In genomic region chr10:95288273-95288672, GRCh38 we compare ENCODE assay signal across 14 cellular contexts. TPM values are rescaled to one million over a fixed set of nuclear protein-coding genes. Genes with fewer than 3 reads are reported as not detected.
A peak's percentile ranks its signal among the peaks of the same experiment; 100 is the strongest.
DNase-seq lines count a peak whose midpoint lies in the region; ATAC-seq, FAIRE-seq and TF ChIP-seq lines count a peak whose summit lies in the region.
"Had no signal": no experiment of that assay in that cellular context is flagged by ENCODE, and none has a peak within 500 bp of the region (broad histone marks: within the 10 kb centered on the region; RNA-seq: fewer than 3 reads in every experiment).

No MANE protein-coding gene starts in this region.

- DNase-seq in heart left ventricle (no peak), Right ventricle myocardium inferior (ENCODE audit: missing footprints) (no peak), H1 (ENCODE audit: low read depth in 1 of 2, low spot score in 2 of 2) (no peak), upper lobe of right lung (no peak), HuH-7 (ENCODE audit: low spot score) (no peak), cortex of kidney (lab: John Stamatoyannopoulos, UW) (no peak)
- DNase-seq: aorta; immature natural killer cell; NCI-H1694; nucleus accumbens; stimulated activated CD4-positive, alpha-beta T cell treated with anti-CD3 and anti-CD28 coated beads, Interleukin-2, amount 100 ng/mL, for 48 hours; stimulated activated naive CD8-positive, alpha-beta T cell treated with anti-CD3 and anti-CD28 coated beads, Interleukin-15, amount 100 ng/mL, for 72 hours had no signal

- no peak overlapping the region for H3K14ac ChIP-seq in H1 (ENCODE audit: insufficient read length)

- H3K9ac ChIP-seq in H1 (replicated peaks in 1 of 4; ENCODE audit: extremely low read depth in 1 of 4, low read depth in 3 of 4, low read length in 3 of 4) = no peak overlapping the region
- peak overlapping the region; percentile 98 for H3K9ac ChIP-seq in mucosa of rectum (ENCODE audit: low read depth in 1 of 2, low read length in 2 of 2)

- H3K79me1 ChIP-seq in H1 (ENCODE audit: low read depth, low read length) = peaks cover 18% of the 10 kb centered on the region

- no peak overlapping the region for H4K8ac ChIP-seq in H1 (ENCODE audit: extremely low read depth, insufficient read depth, low read length)

- H2BK20ac ChIP-seq in H1 (ENCODE audit: low read length) = no peak overlapping the region

- CTCF ChIA-PET in H1 (lab: Charles Lee; ENCODE audit: partially characterized antibody) = interaction anchor here (1.1 to 2.8 kb wide), 10 partner anchors 10 to 155 kb away, joined by 3 to 19 read pairs (median 4); no protein-coding TSS in a partner anchor

- no peak for FAIRE-seq in H1 (lab: Jason Lieb, UNC)

- H3K79me2 ChIP-seq in H1 (ENCODE audit: control insufficient read depth in 1 of 2, insufficient read depth in 2 of 2, low read length in 2 of 2) = peaks cover 39 to 66% of the 10 kb centered on the region in 2 experiments

- TF ChIP-seq RAD21 in H1 (IDR thresholded peaks at IDR 0.05 in 1 of 2, conservative IDR thresholded peaks at IDR 0.05 in 1 of 2; ENCODE audit: low read depth in 2 of 2, low read length in 2 of 2) = no peak

- no peak overlapping the region for H2BK12ac ChIP-seq in H1 (ENCODE audit: low read depth, low read length)

- H2BK15ac ChIP-seq in H1 (ENCODE audit: low read length) = no peak overlapping the region

- peak in 2 of 4 donors; percentile 19 to 20 for ATAC-seq in heart left ventricle
- no peak for ATAC-seq in Right ventricle myocardium inferior
- no peak for ATAC-seq in upper lobe of right lung
- no peak for ATAC-seq in GM21390 (IDR thresholded peaks at IDR 0.05; ENCODE audit: unreplicated experiment)
- ATAC-seq: stimulated activated naive CD8-positive, alpha-beta T cell treated with anti-CD3 and anti-CD28 coated beads, Interleukin-15, amount 100 ng/mL, for 72 hours had no signal

- no peak overlapping the region for H2AK5ac ChIP-seq in H1 (ENCODE audit: low read depth, low read length)

- intact Hi-C loops in heart left ventricle (cut with DNase I) (loop anchor here in 6 of 10 donors (2.0 to 5.0 kb wide), 4 partner anchors 39 to 49 kb away; no protein-coding TSS in a partner anchor), Right ventricle myocardium inferior (cut with DNase I) (loop anchor here (2.0 to 5.0 kb wide), 2 partner anchors 41 to 194 kb away; no protein-coding TSS in a partner anchor), upper lobe of right lung (cut with DNase I) (no loop called here)

- H4K91ac ChIP-seq in H1 (replicated peaks; ENCODE audit: insufficient read length, low read length) = no peak overlapping the region

- no peak overlapping the region for H2BK120ac ChIP-seq in H1 (replicated peaks; ENCODE audit: low read depth, low read length)

- peak overlapping the region; percentile 83 to 99 (median 94) for H3K27ac ChIP-seq in heart left ventricle
- H3K27ac ChIP-seq in H1 (ENCODE audit: low read depth, low read length) = no peak overlapping the region
- peak overlapping the region; percentile 94 to 96 for H3K27ac ChIP-seq in mucosa of rectum (ENCODE audit: low read depth in 2 of 2, low read length in 2 of 2)
- peak overlapping the region; percentile 88 for H3K27ac ChIP-seq in upper lobe of right lung

- peak overlapping the region; percentile 84 to 98; a peak in 2 of 4 replicates for H3K4me2 ChIP-seq in H1 (ENCODE audit: insufficient read depth in 1 of 2, low read depth in 2 of 2, low read length in 2 of 2)

- H4K20me1 ChIP-seq in H1 (replicated peaks in 1 of 2; ENCODE audit: control insufficient read depth in 1 of 2, insufficient read depth in 2 of 2, low read length in 2 of 2) = peaks cover 2 to 9% of the 10 kb centered on the region in 2 experiments

- TF ChIP-seq POLR2A in heart left ventricle (IDR thresholded peaks at IDR 0.05) = no peak
- no peak for TF ChIP-seq POLR2A in H1 (IDR thresholded peaks at IDR 0.05; ENCODE audit: control extremely low read depth in 1 of 2, low read depth in 2 of 2, low read length in 2 of 2)

- H3K4ac ChIP-seq in H1 (replicated peaks; ENCODE audit: insufficient read length, low read depth, low read length) = no peak overlapping the region

- no peaks in the 10 kb centered on the region for H3K27me3 ChIP-seq in heart left ventricle
- peaks cover 0 to 6% (median 4%) of the 10 kb centered on the region in 4 experiments; a peak in 5 of 7 replicates for H3K27me3 ChIP-seq in H1 (replicated peaks in 1 of 4; ENCODE audit: control insufficient read depth in 3 of 4, extremely low read depth in 1 of 4, insufficient read depth in 3 of 4, low read length in 3 of 4)
- no peaks in the 10 kb centered on the region for H3K27me3 ChIP-seq in mucosa of rectum (ENCODE audit: control insufficient read depth in 2 of 2, insufficient read depth in 2 of 2, low read length in 2 of 2)
- H3K27me3 ChIP-seq in upper lobe of right lung = no peaks in the 10 kb centered on the region

- H3K4me1 ChIP-seq in heart left ventricle (peaks cover 6 to 64% (median 45%) of the 10 kb centered on the region in 12 donors), H1 (replicated peaks in 1 of 4; ENCODE audit: control insufficient read depth in 3 of 4, insufficient read depth in 4 of 4, low read length in 3 of 4) (peaks cover 5 to 15% (median 9%) of the 10 kb centered on the region in 4 experiments; a peak in 6 of 7 replicates), mucosa of rectum (ENCODE audit: control insufficient read depth in 2 of 2, insufficient read depth in 2 of 2, low read length in 2 of 2) (peaks cover 37 to 52% of the 10 kb centered on the region in 2 donors), upper lobe of right lung (peaks cover 36% of the 10 kb centered on the region)

- no peak overlapping the region for H3K56ac ChIP-seq in H1 (replicated peaks; ENCODE audit: insufficient read length, low read depth, low read length)

- no peak overlapping the region for H3K23ac ChIP-seq in H1 (ENCODE audit: insufficient read length)

- POLR2A ChIA-PET in H1 (lab: Charles Lee; ENCODE audit: partially characterized antibody) = interaction anchor here (0.6 to 2.8 kb wide), 4 partner anchors 10 to 53 kb away, joined by 3 to 18 read pairs (median 6); no protein-coding TSS in a partner anchor

- H3K36me3 ChIP-seq in heart left ventricle = peaks cover 0 to 3% (median 0%) of the 10 kb centered on the region in 9 donors
- H3K36me3 ChIP-seq in H1 (ENCODE audit: control insufficient read depth in 2 of 4, insufficient read depth in 4 of 4, low read length in 3 of 4) = peaks cover 0 to 3% (median 0%) of the 10 kb centered on the region in 4 experiments; a peak in 1 of 8 replicates
- peaks cover 0 to 2% of the 10 kb centered on the region in 2 donors for H3K36me3 ChIP-seq in mucosa of rectum (ENCODE audit: control insufficient read depth in 2 of 2, insufficient read depth in 2 of 2, low read length in 2 of 2)
- no peaks in the 10 kb centered on the region for H3K36me3 ChIP-seq in upper lobe of right lung

- H4K5ac ChIP-seq in H1 (ENCODE audit: insufficient read length, low read depth, low read length) = no peak overlapping the region

- no peak overlapping the region for H2AFZ ChIP-seq in H1 (ENCODE audit: low read length)

- 39 to 50% (median 39%) methylated on average over 1 of the region's 1 CpG for WGBS in heart left ventricle, 4 donors
- WGBS in H1 (ENCODE audit: extremely low coverage in 1 of 2, insufficient coverage in 1 of 2, insufficient read length in 1 of 2, insufficient replicate concordance in 2 of 2, low coverage in 1 of 2, low lambda C conversion rate in 2 of 2, missing lambda C conversion rate in 1 of 2), 2 experiments = 95% methylated on average over 1 of the region's 1 CpG; no CpG with 5 or more reads in 1 of the 2 experiments

- no peak for TF ChIP-seq EP300 in H1 (IDR thresholded peaks at IDR 0.05; ENCODE audit: borderline replicate concordance in 1 of 2, low read depth in 2 of 2, low read length in 2 of 2)

- TF ChIP-seq CTCF in heart left ventricle (IDR thresholded peaks at IDR 0.05) (no peak), H1 (IDR thresholded peaks at IDR 0.05; ENCODE audit: control extremely low read depth in 1 of 3, insufficient read depth in 1 of 3, low read depth in 1 of 3, low read length in 3 of 3) (no peak), upper lobe of right lung (IDR thresholded peaks at IDR 0.05) (no peak)

- H3K23me2 ChIP-seq in H1 (ENCODE audit: low read depth, low read length) = peaks cover 3% of the 10 kb centered on the region; the same call in 1 of the 2 replicates

- no peak overlapping the region for H3K18ac ChIP-seq in H1 (ENCODE audit: extremely low read depth, low read length)

- H3K4me3 ChIP-seq in heart left ventricle (peak overlapping the region in 11 of 12 donors; percentile 2 to 100 (median 87)), H1 (ENCODE audit: extremely low read depth in 1 of 4, insufficient read depth in 2 of 4, low read depth in 3 of 4, low read length in 4 of 4) (peak overlapping the region in 1 of 4 experiments; percentile 93; a peak in 2 of 8 replicates), mucosa of rectum (ENCODE audit: low read length in 2 of 2) (peak overlapping the region; percentile 85 to 96), upper lobe of right lung (peak overlapping the region; percentile 78)

- H2BK5ac ChIP-seq in H1 (ENCODE audit: low read depth, low read length) = no peak overlapping the region

- H3K9me3 ChIP-seq in heart left ventricle = no peaks in the 10 kb centered on the region
- H3K9me3 ChIP-seq in H1 (ENCODE audit: insufficient read depth in 2 of 2, low read depth in 1 of 2, low read length in 1 of 2) = no peaks in the 10 kb centered on the region
- H3K9me3 ChIP-seq in mucosa of rectum (ENCODE audit: control insufficient read depth in 2 of 2, low read length in 2 of 2) = no peaks in the 10 kb centered on the region
- H3K9me3 ChIP-seq in upper lobe of right lung = no peaks in the 10 kb centered on the region

TF ChIP-seq in H1, 55 proteins besides CTCF, POLR2A, EP300 and RAD21 (continues in another document):
- TF ChIP-seq GTF2F1 (IDR thresholded peaks at IDR 0.05; ENCODE audit: borderline replicate concordance, low read depth, low read length) (no peak), CHD2 (IDR thresholded peaks at IDR 0.05; ENCODE audit: low read length) (no peak), POU5F1 (IDR thresholded peaks at IDR 0.05; ENCODE audit: low read depth, low read length) (no peak)

RNA-seq across cellular contexts. Expression of gene PDLIM1, which starts 2.5 kb away (rescaled TPM):
- total RNA-seq in heart left ventricle = 100 to 1,000 TPM; 225 to 434 (median 349) TPM
- 100 to 1,000 TPM; 253 to 308 TPM for polyA plus RNA-seq in heart left ventricle
- total RNA-seq in Right ventricle myocardium inferior = 273 TPM
- total RNA-seq in H1 (2021; fragmentation: NEBNext Ultra II Directional; extraction: Animal tissue kit (Norgen Biotek cat#: 25700)) = 245 and 264 TPM in 2 replicates
- 169 and 199 TPM in 2 replicates for polyA plus RNA-seq in H1 (2011; rRNA removed)
- polyA plus RNA-seq in H1 (2011; cell fraction: cytosol; rRNA removed) = 145 TPM
- polyA plus RNA-seq in H1 (2011; cell fraction: nucleus; rRNA removed) = 149 TPM
- 232 to 293 TPM (median 265 TPM) in 4 replicates for polyA plus RNA-seq in H1 (2012, experiment 1 of 2)
- polyA plus RNA-seq in H1 (2012, experiment 2 of 2) = 278 TPM
- 242 TPM for polyA plus RNA-seq in H1 (2013, experiment 1 of 2)
- polyA plus RNA-seq in H1 (2013, experiment 2 of 2) = 244 TPM
- 142 and 150 TPM in 2 replicates for polyA minus RNA-seq in H1 (2011; rRNA and poly(A)+ RNA removed)
- polyA minus RNA-seq in H1 (2011; cell fraction: cytosol; rRNA and poly(A)+ RNA removed) = 109 TPM
- 70.1 TPM for polyA minus RNA-seq in H1 (2011; cell fraction: nucleus; rRNA and poly(A)+ RNA removed)
- 190 TPM for total RNA-seq in upper lobe of right lung

Comparison
In these comparisons a context has a peak if more than half of its experiments do, and no peak if none do; other contexts are left out.
1. H3K9ac ChIP-seq: peak in mucosa of rectum (2 of 2); none in H1 (0 of 4).